In the genomic region with DNA sequence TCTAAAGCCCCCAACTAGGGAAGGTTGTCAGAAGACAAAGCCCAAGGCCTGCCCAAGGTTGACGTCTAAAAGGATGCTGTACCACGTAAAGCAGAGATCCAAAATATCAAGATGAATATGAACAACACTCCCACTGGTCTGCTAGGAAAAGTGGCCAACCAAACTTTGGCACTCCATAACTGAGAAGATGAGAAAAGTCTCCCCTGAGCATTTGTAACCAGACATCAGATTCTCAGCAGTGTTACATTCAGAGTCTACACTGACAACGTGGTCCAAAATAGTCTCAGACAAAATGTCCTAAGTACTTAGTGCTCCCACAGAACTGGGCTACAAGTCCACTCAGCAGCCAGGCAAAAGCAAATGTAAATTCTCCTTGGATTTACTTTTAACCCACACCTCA, we compare ENCODE assay signal across 22 cellular contexts.
DNase-seq lines count a peak whose midpoint lies in the region; ATAC-seq and TF ChIP-seq lines count a peak whose summit lies in the region.
"Had no signal": no experiment of that assay in that cellular context is flagged by ENCODE, and none has a peak within 500 bp of the region (broad histone marks: within the 10 kb centered on the region; RNA-seq: fewer than 3 reads in every experiment).

No MANE protein-coding gene starts in this region.

- H3K4me1 ChIP-seq in heart left ventricle (peaks cover 0 to 7% (median 0%) of the 10 kb centered on the region in 12 donors), rectal smooth muscle tissue (ENCODE audit: control insufficient read depth, insufficient read depth, low read length) (no peaks in the 10 kb centered on the region), aorta (ENCODE audit: control insufficient read depth in 1 of 2, insufficient read depth in 2 of 2, low read length in 2 of 2) (peaks cover 0 to 1% of the 10 kb centered on the region in 2 donors), esophagus muscularis mucosa (peaks cover 0 to 4% (median 0%) of the 10 kb centered on the region in 4 donors)
- H3K4me1 ChIP-seq: BLaER1 treated with 17β-estradiol and CSF1 and Interleukin-3, amounts not matched to agents 10 nM and 100 nM; Peyer's patch had no signal

- H3K9me3 Mint-ChIP-seq in stimulated activated effector memory CD8-positive, alpha-beta T cell treated with anti-CD3 and anti-CD28 coated beads, Interleukin-12 subunit alpha, Interleukin-12 subunit beta, amount 100 ng/mL, for 72 hours: no peaks in the 10 kb centered on the region

- TF ChIP-seq CTCF in heart left ventricle (IDR thresholded peaks at IDR 0.05): no peak
- TF ChIP-seq CTCF in esophagus muscularis mucosa (IDR thresholded peaks at IDR 0.05): no peak

- DNase-seq in Right ventricle myocardium inferior (ENCODE audit: missing footprints): no peak
- no peak for DNase-seq in cardiac septum (ENCODE audit: low spot score)
- DNase-seq in heart left ventricle: no peak
- DNase-seq in aorta: no peak
- no peak for DNase-seq in esophagus muscularis mucosa (ENCODE audit: extremely low spot score)
- no peak for DNase-seq in stimulated activated effector memory CD8-positive, alpha-beta T cell treated with anti-CD3 and anti-CD28 coated beads, Interleukin-12 subunit alpha, Interleukin-12 subunit beta, amount 100 ng/mL, for 72 hours (ENCODE audit: low spot score in 2 of 2)
- DNase-seq in NCI-H2171 (lab: John Stamatoyannopoulos, UW): no peak
- DNase-seq: Caco-2; CD4-positive, alpha-beta memory T cell; DMS 273 treated with DMSO at 0.1 percent for 48 hours; DMS79 treated with DMSO at 0.1 percent for 48 hours; MG63; NCI-H1417; NCI-H1694 treated with DMSO at 0.1 percent for 48 hours; NCI-H2081 treated with DMSO at 0.1 percent for 48 hours; NCI-H345; NCI-H524; NCI-H774; Peyer's patch had no signal

- peaks cover 0 to 12% (median 0%) of the 10 kb centered on the region in 12 donors for H3K9me3 ChIP-seq in heart left ventricle
- no peaks in the 10 kb centered on the region for H3K9me3 ChIP-seq in aorta (ENCODE audit: control insufficient read depth, low read length)
- no peaks in the 10 kb centered on the region for H3K9me3 ChIP-seq in esophagus muscularis mucosa
- H3K9me3 ChIP-seq: Caco-2, MG63, Peyer's patch had no signal

- H3K36me3 ChIP-seq in heart left ventricle (no peaks in the 10 kb centered on the region), rectal smooth muscle tissue (ENCODE audit: control insufficient read depth, insufficient read depth, low read length) (no peaks in the 10 kb centered on the region), aorta (ENCODE audit: control insufficient read depth in 1 of 2, insufficient read depth in 2 of 2, low read length in 1 of 2) (no peaks in the 10 kb centered on the region), esophagus muscularis mucosa (peaks cover 0 to 4% (median 0%) of the 10 kb centered on the region in 4 donors)
- H3K36me3 ChIP-seq: MG63, Peyer's patch had no signal

- 58 to 65% (median 61%) methylated on average over 3 of the region's 3 CpGs for WGBS in heart left ventricle, 4 donors
- WGBS in aorta, 2 donors: 1 to 6% methylated on average over 3 of the region's 3 CpGs
- WGBS in esophagus muscularis mucosa: 65% methylated on average over 3 of the region's 3 CpGs

- no peak overlapping the region for H3K4me3 Mint-ChIP-seq in stimulated activated effector memory CD8-positive, alpha-beta T cell treated with anti-CD3 and anti-CD28 coated beads, Interleukin-12 subunit alpha, Interleukin-12 subunit beta, amount 100 ng/mL, for 72 hours
- H3K4me3 Mint-ChIP-seq: CD4-positive, alpha-beta memory T cell had no signal

- ATAC-seq in Right ventricle myocardium inferior (peak; percentile 56), heart left ventricle (peak in 3 of 4 donors; percentile 24 to 61 (median 59)), aorta (ENCODE audit: low FRiP score) (peak; percentile 83)
- no peak for ATAC-seq in stimulated activated effector memory CD8-positive, alpha-beta T cell treated with anti-CD3 and anti-CD28 coated beads, Interleukin-12 subunit alpha, Interleukin-12 subunit beta, amount 100 ng/mL, for 72 hours

- H3K27me3 ChIP-seq in heart left ventricle (no peaks in the 10 kb centered on the region), rectal smooth muscle tissue (ENCODE audit: control insufficient read depth, insufficient read depth, low read length) (no peaks in the 10 kb centered on the region), aorta (ENCODE audit: control insufficient read depth in 1 of 2, insufficient read depth in 2 of 2, low read length in 1 of 2) (no peaks in the 10 kb centered on the region), esophagus muscularis mucosa (no peaks in the 10 kb centered on the region)
- H3K27me3 ChIP-seq: BLaER1 treated with 17β-estradiol and CSF1 and Interleukin-3, amounts not matched to agents 10 nM and 100 nM; MG63; Peyer's patch had no signal

- intact Hi-C loops in Right ventricle myocardium inferior (cut with DNase I): no loop called here
- intact Hi-C loops in cardiac septum (cut with DNase I): no loop called here
- intact Hi-C loops in heart left ventricle (cut with DNase I): no loop called here
- intact Hi-C loops in aorta (cut with DNase I): no loop called here
- intact Hi-C loops in esophagus muscularis mucosa (cut with DNase I): no loop called here

- H3K4me3 ChIP-seq in heart left ventricle (no peak overlapping the region), rectal smooth muscle tissue (ENCODE audit: low read length) (no peak overlapping the region), aorta (ENCODE audit: low read length in 2 of 2) (peak overlapping the region; percentile 18 to 36), esophagus muscularis mucosa (no peak overlapping the region)
- H3K4me3 ChIP-seq: BLaER1 treated with 17β-estradiol and CSF1 and Interleukin-3, amounts not matched to agents 10 nM and 100 nM; MG63; Peyer's patch had no signal

- no peak overlapping the region for H3K27ac Mint-ChIP-seq in stimulated activated effector memory CD8-positive, alpha-beta T cell treated with anti-CD3 and anti-CD28 coated beads, Interleukin-12 subunit alpha, Interleukin-12 subunit beta, amount 100 ng/mL, for 72 hours
- H3K27ac Mint-ChIP-seq: CD4-positive, alpha-beta memory T cell had no signal

- no peak overlapping the region for H3K9ac ChIP-seq in rectal smooth muscle tissue (ENCODE audit: low read length)
- H3K9ac ChIP-seq: BLaER1 treated with 17β-estradiol and CSF1 and Interleukin-3, amounts not matched to agents 10 nM and 100 nM had no signal

- H3K27ac ChIP-seq in heart left ventricle (peak overlapping the region in 2 of 12 donors; percentile 1 to 9), rectal smooth muscle tissue (ENCODE audit: low read depth, low read length) (peak overlapping the region; percentile 16), aorta (ENCODE audit: low read depth in 1 of 2, low read length in 2 of 2) (peak overlapping the region; percentile 43 to 44), esophagus muscularis mucosa (replicated peaks in 1 of 4) (no peak overlapping the region)
- H3K27ac ChIP-seq: 22Rv1; BLaER1 treated with 17β-estradiol and CSF1 and Interleukin-3, amounts not matched to agents 10 nM and 100 nM; Peyer's patch had no signal

- no peak for TF ChIP-seq EP300 in esophagus muscularis mucosa (IDR thresholded peaks at IDR 0.05)

- no peak for TF ChIP-seq POLR2A in heart left ventricle (IDR thresholded peaks at IDR 0.05)
- no peak for TF ChIP-seq POLR2A in esophagus muscularis mucosa (IDR thresholded peaks at IDR 0.05; ENCODE audit: low read depth)

- no peaks in the 10 kb centered on the region for H3K4me1 Mint-ChIP-seq in stimulated activated effector memory CD8-positive, alpha-beta T cell treated with anti-CD3 and anti-CD28 coated beads, Interleukin-12 subunit alpha, Interleukin-12 subunit beta, amount 100 ng/mL, for 72 hours
- H3K4me1 Mint-ChIP-seq: CD4-positive, alpha-beta memory T cell had no signal

- no peaks in the 10 kb centered on the region for H3K36me3 Mint-ChIP-seq in stimulated activated effector memory CD8-positive, alpha-beta T cell treated with anti-CD3 and anti-CD28 coated beads, Interleukin-12 subunit alpha, Interleukin-12 subunit beta, amount 100 ng/mL, for 72 hours

Comparison
In these comparisons a context has a peak if more than half of its experiments do, and no peak if none do; other contexts are left out.
1. H3K27ac ChIP-seq: peak in rectal smooth muscle tissue (single experiment) and aorta (2 of 2); none in esophagus muscularis mucosa (0 of 4).
2. H3K4me3 ChIP-seq: peak in aorta (2 of 2); none in heart left ventricle (0 of 12), rectal smooth muscle tissue (single experiment) and esophagus muscularis mucosa (0 of 4).